ENCODE assay signal across 1 cellular context in genomic region chr7:155807805-155808550, GRCh38.
TF ChIP-seq lines count a peak whose summit lies in the region.

No MANE protein-coding gene starts in this region.

TF ChIP-seq in HepG2, 621 proteins besides CTCF, POLR2A, EP300 and RAD21 (continued from another document and continues in another):
- TF ChIP-seq HNF1A (IDR thresholded peaks at IDR 0.05; ENCODE audit: low read depth) (0 out of 2 replicates have a peak, but pooled peaks have one; percentile 12), HNF1A (CRISPR knock-in tag; IDR thresholded peaks at IDR 0.05; ENCODE audit: borderline replicate concordance) (no peak), KLF12 (CRISPR knock-in tag; IDR thresholded peaks at IDR 0.05; ENCODE audit: borderline replicate concordance) (no peak), ZNF550 (CRISPR knock-in tag; IDR thresholded peaks at IDR 0.05; ENCODE audit: borderline replicate concordance) (no peak), BCL3 (CRISPR knock-in tag; IDR thresholded peaks at IDR 0.05) (no peak), ATRX (CRISPR knock-in tag; IDR thresholded peaks at IDR 0.05; ENCODE audit: borderline replicate concordance) (no peak), ZNF350 (CRISPR knock-in tag; IDR thresholded peaks at IDR 0.05; ENCODE audit: borderline replicate concordance, low read depth) (no peak), CENPT (CRISPR knock-in tag; IDR thresholded peaks at IDR 0.05; ENCODE audit: low read depth) (no peak), NR0B2 (CRISPR knock-in tag; IDR thresholded peaks at IDR 0.05) (no peak), SMYD3 (CRISPR knock-in tag; IDR thresholded peaks at IDR 0.05) (no peak), IKZF1 (IDR thresholded peaks at IDR 0.05) (no peak), FOXJ3 (CRISPR knock-in tag; IDR thresholded peaks at IDR 0.05; ENCODE audit: borderline replicate concordance) (0 out of 2 replicates have a peak, but pooled peaks have one; percentile 15), E2F1 (CRISPR knock-in tag; IDR thresholded peaks at IDR 0.05) (no peak), ZBTB7A (CRISPR knock-in tag; IDR thresholded peaks at IDR 0.05) (peak; percentile 96), AGO1 (IDR thresholded peaks at IDR 0.05; ENCODE audit: low read depth, low read length, poor library complexity, severe bottlenecking) (no peak), PRMT3 (CRISPR knock-in tag; IDR thresholded peaks at IDR 0.05; ENCODE audit: borderline replicate concordance, low read depth) (no peak), TCF7L2 (IDR thresholded peaks at IDR 0.05; ENCODE audit: low read depth, low read length) (no peak), ZNF558 (CRISPR knock-in tag; IDR thresholded peaks at IDR 0.05; ENCODE audit: borderline replicate concordance) (0 out of 2 replicates have a peak, but pooled peaks have one; percentile 45), ESRRA (CRISPR knock-in tag; IDR thresholded peaks at IDR 0.05; ENCODE audit: low read depth) (peak; percentile 68; the same call in 1 of the 2 replicates), SALL1 (CRISPR knock-in tag; IDR thresholded peaks at IDR 0.05) (peak; percentile 38), TEAD2 (CRISPR knock-in tag; IDR thresholded peaks at IDR 0.05) (no peak), TGIF2 (CRISPR knock-in tag; IDR thresholded peaks at IDR 0.05) (no peak), MBNL3 (CRISPR knock-in tag; conservative IDR thresholded peaks at IDR 0.05) (no peak), ZNF274 (CRISPR knock-in tag; IDR thresholded peaks at IDR 0.05) (no peak), MED13 (CRISPR knock-in tag; IDR thresholded peaks at IDR 0.05) (no peak), ZNF724P (CRISPR knock-in tag; IDR thresholded peaks at IDR 0.05; ENCODE audit: borderline replicate concordance) (no peak; the same call in 1 of the 2 replicates), ZFP90 (CRISPR knock-in tag; IDR thresholded peaks at IDR 0.05; ENCODE audit: borderline replicate concordance) (no peak), PPARG (CRISPR knock-in tag; conservative IDR thresholded peaks at IDR 0.05) (no peak), POLR2AphosphoS2 (IDR thresholded peaks at IDR 0.05; ENCODE audit: low read depth, low read length) (no peak), MBD4 (IDR thresholded peaks at IDR 0.05; ENCODE audit: borderline replicate concordance, low read length) (no peak), ZNF468 (CRISPR knock-in tag; IDR thresholded peaks at IDR 0.05) (no peak), ZNF484 (CRISPR knock-in tag; IDR thresholded peaks at IDR 0.05; ENCODE audit: borderline replicate concordance, low read depth) (no peak), HNF4A (CRISPR knock-in tag; IDR thresholded peaks at IDR 0.05) (peak; percentile 37; the same call in 1 of the 2 replicates), ZNF382 (CRISPR knock-in tag; IDR thresholded peaks at IDR 0.05; ENCODE audit: borderline replicate concordance) (no peak), RARA (CRISPR knock-in tag; IDR thresholded peaks at IDR 0.05) (peak; percentile 77)
- TF ChIP-seq, protein P1, sequence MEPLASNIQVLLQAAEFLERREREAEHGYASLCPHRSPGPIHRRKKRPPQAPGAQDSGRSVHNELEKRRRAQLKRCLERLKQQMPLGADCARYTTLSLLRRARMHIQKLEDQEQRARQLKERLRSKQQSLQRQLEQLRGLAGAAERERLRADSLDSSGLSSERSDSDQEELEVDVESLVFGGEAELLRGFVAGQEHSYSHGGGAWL (CRISPR knock-in tag; IDR thresholded peaks at IDR 0.05): no peak
- TF ChIP-seq, protein P2, sequence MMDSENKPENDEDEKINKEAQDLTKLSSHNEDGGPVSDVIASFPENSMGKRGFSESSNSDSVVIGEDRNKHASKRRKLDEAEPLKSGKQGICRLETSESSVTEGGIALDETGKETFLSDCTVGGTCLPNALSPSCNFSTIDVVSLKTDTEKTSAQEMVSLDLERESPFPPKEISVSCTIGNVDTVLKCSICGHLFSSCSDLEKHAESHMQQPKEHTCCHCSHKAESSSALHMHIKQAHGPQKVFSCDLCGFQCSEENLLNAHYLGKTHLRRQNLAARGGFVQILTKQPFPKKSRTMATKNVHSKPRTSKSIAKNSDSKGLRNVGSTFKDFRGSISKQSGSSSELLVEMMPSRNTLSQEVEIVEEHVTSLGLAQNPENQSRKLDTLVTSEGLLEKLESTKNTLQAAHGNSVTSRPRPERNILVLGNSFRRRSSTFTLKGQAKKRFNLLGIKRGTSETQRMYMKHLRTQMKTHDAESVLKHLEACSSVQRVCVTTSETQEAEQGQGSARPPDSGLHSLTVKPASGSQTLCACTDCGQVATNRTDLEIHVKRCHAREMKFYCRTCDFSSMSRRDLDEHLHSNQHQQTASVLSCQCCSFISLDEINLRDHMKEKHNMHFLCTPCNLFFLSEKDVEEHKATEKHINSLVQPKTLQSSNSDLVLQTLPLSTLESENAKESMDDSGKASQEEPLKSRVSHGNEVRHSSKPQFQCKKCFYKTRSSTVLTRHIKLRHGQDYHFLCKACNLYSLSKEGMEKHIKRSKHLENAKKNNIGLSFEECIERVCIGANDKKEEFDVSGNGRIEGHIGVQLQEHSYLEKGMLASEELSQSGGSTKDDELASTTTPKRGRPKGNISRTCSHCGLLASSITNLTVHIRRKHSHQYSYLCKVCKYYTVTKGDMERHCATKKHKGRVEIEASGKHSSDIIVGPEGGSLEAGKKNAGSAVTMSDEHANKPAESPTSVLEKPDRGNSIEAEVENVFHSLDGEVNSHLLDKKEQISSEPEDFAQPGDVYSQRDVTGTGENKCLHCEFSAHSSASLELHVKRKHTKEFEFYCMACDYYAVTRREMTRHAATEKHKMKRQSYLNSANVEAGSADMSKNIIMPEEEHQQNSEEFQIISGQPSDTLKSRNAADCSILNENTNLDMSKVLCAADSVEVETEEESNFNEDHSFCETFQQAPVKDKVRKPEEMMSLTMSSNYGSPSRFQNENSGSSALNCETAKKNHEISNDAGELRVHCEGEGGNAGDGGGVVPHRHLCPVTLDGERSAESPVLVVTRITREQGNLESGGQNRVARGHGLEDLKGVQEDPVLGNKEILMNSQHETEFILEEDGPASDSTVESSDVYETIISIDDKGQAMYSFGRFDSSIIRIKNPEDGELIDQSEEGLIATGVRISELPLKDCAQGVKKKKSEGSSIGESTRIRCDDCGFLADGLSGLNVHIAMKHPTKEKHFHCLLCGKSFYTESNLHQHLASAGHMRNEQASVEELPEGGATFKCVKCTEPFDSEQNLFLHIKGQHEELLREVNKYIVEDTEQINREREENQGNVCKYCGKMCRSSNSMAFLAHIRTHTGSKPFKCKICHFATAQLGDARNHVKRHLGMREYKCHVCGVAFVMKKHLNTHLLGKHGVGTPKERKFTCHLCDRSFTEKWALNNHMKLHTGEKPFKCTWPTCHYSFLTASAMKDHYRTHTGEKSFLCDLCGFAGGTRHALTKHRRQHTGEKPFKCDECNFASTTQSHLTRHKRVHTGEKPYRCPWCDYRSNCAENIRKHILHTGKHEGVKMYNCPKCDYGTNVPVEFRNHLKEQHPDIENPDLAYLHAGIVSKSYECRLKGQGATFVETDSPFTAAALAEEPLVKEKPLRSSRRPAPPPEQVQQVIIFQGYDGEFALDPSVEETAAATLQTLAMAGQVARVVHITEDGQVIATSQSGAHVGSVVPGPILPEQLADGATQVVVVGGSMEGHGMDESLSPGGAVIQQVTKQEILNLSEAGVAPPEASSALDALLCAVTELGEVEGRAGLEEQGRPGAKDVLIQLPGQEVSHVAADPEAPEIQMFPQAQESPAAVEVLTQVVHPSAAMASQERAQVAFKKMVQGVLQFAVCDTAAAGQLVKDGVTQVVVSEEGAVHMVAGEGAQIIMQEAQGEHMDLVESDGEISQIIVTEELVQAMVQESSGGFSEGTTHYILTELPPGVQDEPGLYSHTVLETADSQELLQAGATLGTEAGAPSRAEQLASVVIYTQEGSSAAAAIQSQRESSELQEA (CRISPR knock-in tag; IDR thresholded peaks at IDR 0.05; ENCODE audit: not compliant biosample characterization): no peak
- TF ChIP-seq, protein P3, sequence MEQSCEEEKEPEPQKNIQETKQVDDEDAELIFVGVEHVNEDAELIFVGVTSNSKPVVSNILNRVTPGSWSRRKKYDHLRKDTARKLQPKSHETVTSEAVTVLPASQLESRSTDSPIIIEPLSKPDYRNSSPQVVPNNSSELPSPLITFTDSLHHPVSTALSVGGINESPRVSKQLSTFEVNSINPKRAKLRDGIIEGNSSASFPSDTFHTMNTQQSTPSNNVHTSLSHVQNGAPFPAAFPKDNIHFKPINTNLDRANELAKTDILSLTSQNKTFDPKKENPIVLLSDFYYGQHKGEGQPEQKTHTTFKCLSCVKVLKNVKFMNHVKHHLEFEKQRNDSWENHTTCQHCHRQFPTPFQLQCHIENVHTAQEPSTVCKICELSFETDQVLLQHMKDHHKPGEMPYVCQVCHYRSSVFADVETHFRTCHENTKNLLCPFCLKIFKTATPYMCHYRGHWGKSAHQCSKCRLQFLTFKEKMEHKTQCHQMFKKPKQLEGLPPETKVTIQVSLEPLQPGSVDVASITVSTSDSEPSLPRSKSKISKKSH (CRISPR knock-in tag; IDR thresholded peaks at IDR 0.05; ENCODE audit: borderline replicate concordance): no peak
- TF ChIP-seq, protein P4, sequence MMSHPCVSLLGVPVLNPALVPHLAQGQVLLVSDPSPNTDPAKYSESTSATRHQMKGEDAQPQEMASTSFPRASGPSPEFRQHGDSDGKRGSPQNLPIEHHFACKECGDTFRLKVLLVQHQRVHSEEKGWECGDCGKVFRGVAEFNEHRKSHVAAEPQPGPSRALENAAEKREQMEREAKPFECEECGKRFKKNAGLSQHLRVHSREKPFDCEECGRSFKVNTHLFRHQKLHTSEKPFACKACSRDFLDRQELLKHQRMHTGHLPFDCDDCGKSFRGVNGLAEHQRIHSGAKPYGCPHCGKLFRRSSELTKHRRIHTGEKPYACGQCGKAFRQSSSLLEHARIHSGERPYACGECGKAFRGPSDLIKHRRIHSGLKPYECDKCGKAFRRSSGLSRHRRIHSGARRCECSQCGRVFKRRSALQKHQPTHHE (CRISPR knock-in tag; IDR thresholded peaks at IDR 0.05; ENCODE audit: borderline replicate concordance): no peak
- TF ChIP-seq, protein P5, sequence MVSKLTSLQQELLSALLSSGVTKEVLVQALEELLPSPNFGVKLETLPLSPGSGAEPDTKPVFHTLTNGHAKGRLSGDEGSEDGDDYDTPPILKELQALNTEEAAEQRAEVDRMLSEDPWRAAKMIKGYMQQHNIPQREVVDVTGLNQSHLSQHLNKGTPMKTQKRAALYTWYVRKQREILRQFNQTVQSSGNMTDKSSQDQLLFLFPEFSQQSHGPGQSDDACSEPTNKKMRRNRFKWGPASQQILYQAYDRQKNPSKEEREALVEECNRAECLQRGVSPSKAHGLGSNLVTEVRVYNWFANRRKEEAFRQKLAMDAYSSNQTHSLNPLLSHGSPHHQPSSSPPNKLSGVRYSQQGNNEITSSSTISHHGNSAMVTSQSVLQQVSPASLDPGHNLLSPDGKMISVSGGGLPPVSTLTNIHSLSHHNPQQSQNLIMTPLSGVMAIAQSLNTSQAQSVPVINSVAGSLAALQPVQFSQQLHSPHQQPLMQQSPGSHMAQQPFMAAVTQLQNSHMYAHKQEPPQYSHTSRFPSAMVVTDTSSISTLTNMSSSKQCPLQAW (CRISPR knock-in tag; IDR thresholded peaks at IDR 0.05): peak; percentile 53; the same call in 1 of the 2 replicates
